6 cellular contexts compared by ENCODE assay signal in the genomic region with DNA sequence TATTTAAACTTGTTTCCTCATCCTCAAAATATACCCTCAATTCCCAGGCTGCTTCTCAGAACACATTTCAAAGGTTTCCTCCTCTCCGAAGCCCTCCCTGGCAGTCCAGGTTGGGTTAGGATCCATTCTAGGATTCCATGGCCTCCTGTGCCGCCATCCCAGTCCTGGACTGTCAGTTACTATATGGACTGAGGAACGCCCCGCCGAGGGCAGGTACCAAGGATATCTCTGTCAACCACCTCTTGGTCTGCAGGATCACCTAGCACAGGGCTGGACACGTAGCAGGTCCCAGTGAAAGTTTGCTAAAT. TPM values are rescaled to one million over a fixed set of nuclear protein-coding genes. Genes with fewer than 3 reads are reported as not detected.
DNase-seq lines count a peak whose midpoint lies in the region; ATAC-seq and TF ChIP-seq lines count a peak whose summit lies in the region.

No MANE protein-coding gene starts in this region.

- TF ChIP-seq CTCF in glutamatergic neuron (IDR thresholded peaks at IDR 0.05; ENCODE audit: partially characterized antibody, unreplicated experiment) (no peak), transverse colon (IDR thresholded peaks at IDR 0.05) (no peak)

- H3K4me3 ChIP-seq in transverse colon: no peak overlapping the region

- H3K27ac ChIP-seq in transverse colon: peak overlapping the region; percentile 95 to 99 (median 98)

- no peaks in the 10 kb centered on the region for H3K36me3 Mint-ChIP-seq in activated naive CD4-positive, alpha-beta T cell treated with anti-CD3 and anti-CD28 coated beads, Interleukin-2, amount 50 U/mL, for 24 hours
- no peaks in the 10 kb centered on the region for H3K36me3 Mint-ChIP-seq in glutamatergic neuron (ENCODE audit: unreplicated experiment)

- no peaks in the 10 kb centered on the region for H3K9me3 ChIP-seq in transverse colon

- WGBS in transverse colon (ENCODE audit: low coverage in 1 of 2), 2 donors: 78 to 100% methylated on average over 1 to 6 of the region's 6 CpGs

- H3K27ac Mint-ChIP-seq in activated naive CD4-positive, alpha-beta T cell treated with anti-CD3 and anti-CD28 coated beads, Interleukin-2, amount 50 U/mL, for 24 hours: peak overlapping the region; percentile 30
- H3K27ac Mint-ChIP-seq in glutamatergic neuron (ENCODE audit: unreplicated experiment): peak overlapping the region; percentile 88

- H3K4me3 Mint-ChIP-seq in activated naive CD4-positive, alpha-beta T cell treated with anti-CD3 and anti-CD28 coated beads, Interleukin-2, amount 50 U/mL, for 24 hours: peak overlapping the region; percentile 61
- peak overlapping the region; percentile 77 for H3K4me3 Mint-ChIP-seq in glutamatergic neuron (ENCODE audit: unreplicated experiment)

- H3K4me1 ChIP-seq in transverse colon: peaks cover 9 to 38% (median 24%) of the 10 kb centered on the region in 4 donors

- intact Hi-C loops in transverse colon (cut with DNase I; ENCODE audit: low total_unique reads): no loop called here

- TF ChIP-seq POLR2A in transverse colon (IDR thresholded peaks at IDR 0.05): no peak

- no peaks in the 10 kb centered on the region for H3K27me3 ChIP-seq in transverse colon

- no peaks in the 10 kb centered on the region for H3K27me3 Mint-ChIP-seq in activated naive CD4-positive, alpha-beta T cell treated with anti-CD3 and anti-CD28 coated beads, Interleukin-2, amount 50 U/mL, for 24 hours
- H3K27me3 Mint-ChIP-seq in glutamatergic neuron (ENCODE audit: unreplicated experiment): peaks cover 13% of the 10 kb centered on the region

- DNase-seq in activated naive CD4-positive, alpha-beta T cell treated with Interleukin-2 at 50 U/mL for 16 hours: no peak
- no peak for DNase-seq in glutamatergic neuron
- DNase-seq in transverse colon: no peak

- ATAC-seq in GM21717 (IDR thresholded peaks at IDR 0.05; ENCODE audit: unreplicated experiment) (no peak), GM18511 (IDR thresholded peaks at IDR 0.05; ENCODE audit: unreplicated experiment) (no peak)

- H3K9me3 Mint-ChIP-seq in activated naive CD4-positive, alpha-beta T cell treated with anti-CD3 and anti-CD28 coated beads, Interleukin-2, amount 50 U/mL, for 24 hours: no peaks in the 10 kb centered on the region
- peaks cover 12% of the 10 kb centered on the region for H3K9me3 Mint-ChIP-seq in glutamatergic neuron (ENCODE audit: unreplicated experiment)

- in situ Hi-C loops in transverse colon (cut with MboI; ENCODE audit: low pct_ligation_motif_present in 1 of 4, low pct_unique_long_range_greater_than_20kb in 1 of 4, low sequenced_read_pairs in 3 of 4): no loop called here

- H3K4me1 Mint-ChIP-seq in activated naive CD4-positive, alpha-beta T cell treated with anti-CD3 and anti-CD28 coated beads, Interleukin-2, amount 50 U/mL, for 24 hours: peaks cover 20% of the 10 kb centered on the region
- peaks cover 5% of the 10 kb centered on the region for H3K4me1 Mint-ChIP-seq in glutamatergic neuron (ENCODE audit: low read depth, unreplicated experiment)

- TF ChIP-seq EP300 in transverse colon (IDR thresholded peaks at IDR 0.05; ENCODE audit: low read depth): no peak

- peaks cover 0 to 15% (median 7%) of the 10 kb centered on the region in 4 donors for H3K36me3 ChIP-seq in transverse colon

RNA-seq across cellular contexts. Expression of a gene that starts 1.5 kb away (rescaled TPM):
- total RNA-seq in glutamatergic neuron (ENCODE audit: unreplicated experiment) (30.1 TPM), transverse colon (10 to 100 TPM; 14.1 to 31.0 (median 22.2) TPM)

RNA-seq across cellular contexts. Expression of a gene that starts 19.8 kb away (rescaled TPM):
- total RNA-seq in glutamatergic neuron (ENCODE audit: unreplicated experiment) (3.6 TPM), transverse colon (10 to 100 TPM in 3 of 4 donors, 1 to 10 TPM in 1; 2.6 to 30.3 (median 18.4) TPM)

RNA-seq across cellular contexts. Expression of a gene that starts 20.0 kb away (rescaled TPM):
- total RNA-seq in glutamatergic neuron (ENCODE audit: unreplicated experiment) (7.2 TPM), transverse colon (100 to 1,000 TPM in 3 of 4 donors, 10 to 100 TPM in 1; 81.5 to 193 (median 147) TPM)

RNA-seq across cellular contexts. Expression of a gene that starts 21.2 kb away (rescaled TPM):
- total RNA-seq in glutamatergic neuron (ENCODE audit: unreplicated experiment) (161 TPM), transverse colon (1 to 10 TPM in 2 of 4 donors, under 1 TPM in 2; under 0.01 to 1.5 (median 0.99) TPM)

RNA-seq across cellular contexts. Expression of a gene that starts 32.4 kb away (rescaled TPM):
- total RNA-seq in glutamatergic neuron (ENCODE audit: unreplicated experiment) (4.7 TPM), transverse colon (1 to 10 TPM; 1.5 to 5.0 (median 2.6) TPM)

Comparison
In these comparisons a context has a peak if more than half of its experiments do, and no peak if none do; other contexts are left out.
1. RNA of a gene that starts 20.0 kb away (total RNA-seq): 81.5 to 193 TPM in transverse colon; 7.2 TPM in glutamatergic neuron (single experiment); every median in the first group is over 10 times any median in the second.